In genomic region chr7:38660427-38661099, GRCh38 we compare ENCODE assay signal across 8 cellular contexts. TPM values are rescaled to one million over a fixed set of nuclear protein-coding genes. Genes with fewer than 3 reads are reported as not detected.
DNase-seq lines count a peak whose midpoint lies in the region; ATAC-seq, FAIRE-seq and TF ChIP-seq lines count a peak whose summit lies in the region.

No MANE protein-coding gene starts in this region.

- H3K23ac ChIP-seq in H1 (ENCODE audit: insufficient read length) = no peak overlapping the region

- TF ChIP-seq EP300 in H1 (IDR thresholded peaks at IDR 0.05; ENCODE audit: borderline replicate concordance in 1 of 2, low read depth in 2 of 2, low read length in 2 of 2) = no peak

- TF ChIP-seq POLR2A in H1 (IDR thresholded peaks at IDR 0.05; ENCODE audit: control extremely low read depth in 1 of 2, low read depth in 2 of 2, low read length in 2 of 2) = no peak

- H3K56ac ChIP-seq in H1 (replicated peaks; ENCODE audit: insufficient read length, low read depth, low read length) = no peak overlapping the region

- H3K27ac Mint-ChIP-seq in natural killer cell = no peak overlapping the region

- H3K27ac ChIP-seq in RWPE1 (no peak overlapping the region), H1 (ENCODE audit: low read depth, low read length) (no peak overlapping the region)

- FAIRE-seq in H1 (lab: Jason Lieb, UNC) (no peak), HTR-8/SVneo (lab: Jason Lieb, UNC) (no peak)

- TF ChIP-seq CTCF in RWPE1 (conservative IDR thresholded peaks at IDR 0.05; ENCODE audit: low read depth) (peak; percentile 66), H1 (IDR thresholded peaks at IDR 0.05; ENCODE audit: control extremely low read depth in 1 of 3, insufficient read depth in 1 of 3, low read depth in 1 of 3, low read length in 3 of 3) (peak; percentile 52 to 93 (median 80)), natural killer cell (IDR thresholded peaks at IDR 0.05) (peak; percentile 87)

- no peak overlapping the region for H2BK5ac ChIP-seq in H1 (ENCODE audit: low read depth, low read length)

- POLR2A ChIA-PET in RWPE1 (lab: Yijun Ruan, JAX; ENCODE audit: low non-redundant PET) (interaction anchor here (0.7 kb wide), 1 partner anchor 25 kb away, joined by 4 read pairs; no protein-coding TSS in a partner anchor), H1 (lab: Charles Lee; ENCODE audit: partially characterized antibody) (interaction anchor here (1.0 kb wide), 1 partner anchor 12 kb away, joined by 3 read pairs; no protein-coding TSS in a partner anchor)

- WGBS in H1 (ENCODE audit: extremely low coverage in 1 of 2, insufficient coverage in 1 of 2, insufficient read length in 1 of 2, insufficient replicate concordance in 2 of 2, low coverage in 1 of 2, low lambda C conversion rate in 2 of 2, missing lambda C conversion rate in 1 of 2), 2 experiments = 44% methylated on average over 6 of the region's 6 CpGs; no CpG with 5 or more reads in 1 of the 2 experiments

- no peak overlapping the region for H3K4ac ChIP-seq in H1 (replicated peaks; ENCODE audit: insufficient read length, low read depth, low read length)

- no peak overlapping the region for H3K18ac ChIP-seq in H1 (ENCODE audit: extremely low read depth, low read length)

- H2AK5ac ChIP-seq in H1 (ENCODE audit: low read depth, low read length) = no peak overlapping the region

- DNase-seq in EL (peak; percentile 60), RWPE1 (ENCODE audit: low spot score) (no peak), H1 (ENCODE audit: low read depth in 1 of 2, low spot score in 2 of 2) (no peak), natural killer cell (no peak), HTR-8/SVneo (ENCODE audit: insufficient read length, low spot score) (no peak)
- peak; percentile 28 for DNase-seq in Jurkat, Clone E6-1 (ENCODE audit: low read depth, low spot score)

- CTCF ChIA-PET in RWPE1 (lab: Yijun Ruan, JAX) = interaction anchor here (0.6 to 1.2 kb wide), 6 partner anchors 12 to 1260 kb away, joined by 3 to 6 read pairs (median 4); partner anchors contain the start of gene AMPH
- CTCF ChIA-PET in H1 (lab: Charles Lee; ENCODE audit: partially characterized antibody) = interaction anchor here (0.6 to 3.5 kb wide), 45 partner anchors 8 to 1905 kb away, joined by 3 to 48 read pairs (median 4); no protein-coding TSS in a partner anchor

- H3K27me3 Mint-ChIP-seq in natural killer cell (ENCODE audit: low read depth in 2 of 2) = peaks cover 35 to 66% of the 10 kb centered on the region in 2 donors

- no peaks in the 10 kb centered on the region for H3K36me3 ChIP-seq in H1 (ENCODE audit: control insufficient read depth in 2 of 4, insufficient read depth in 4 of 4, low read length in 3 of 4)

- no peak overlapping the region for H3K4me3 ChIP-seq in Jurkat, Clone E6-1 (ENCODE audit: low read length)
- H3K4me3 ChIP-seq in H1 (ENCODE audit: extremely low read depth in 1 of 4, insufficient read depth in 2 of 4, low read depth in 3 of 4, low read length in 4 of 4) = no peak overlapping the region

- no peak overlapping the region for H2BK120ac ChIP-seq in H1 (replicated peaks; ENCODE audit: low read depth, low read length)

- H2BK20ac ChIP-seq in H1 (ENCODE audit: low read length) = no peak overlapping the region

- H3K4me3 Mint-ChIP-seq in natural killer cell = no peak overlapping the region

- no peaks in the 10 kb centered on the region for H3K4me1 Mint-ChIP-seq in natural killer cell

- H3K23me2 ChIP-seq in H1 (ENCODE audit: low read depth, low read length) = no peaks in the 10 kb centered on the region

- no peak overlapping the region for H3K14ac ChIP-seq in H1 (ENCODE audit: insufficient read length)

- no peak overlapping the region for H2BK12ac ChIP-seq in H1 (ENCODE audit: low read depth, low read length)

- no peak overlapping the region for H3K9ac ChIP-seq in H1 (replicated peaks in 1 of 4; ENCODE audit: extremely low read depth in 1 of 4, low read depth in 3 of 4, low read length in 3 of 4)

- no peak overlapping the region for H2BK15ac ChIP-seq in H1 (ENCODE audit: low read length)

- no peaks in the 10 kb centered on the region for H3K79me2 ChIP-seq in H1 (ENCODE audit: control insufficient read depth in 1 of 2, insufficient read depth in 2 of 2, low read length in 2 of 2)

- H3K9me3 Mint-ChIP-seq in natural killer cell = no peaks in the 10 kb centered on the region

- no peaks in the 10 kb centered on the region for H3K4me1 ChIP-seq in H1 (replicated peaks in 1 of 4; ENCODE audit: control insufficient read depth in 3 of 4, insufficient read depth in 4 of 4, low read length in 3 of 4)

- H4K5ac ChIP-seq in H1 (ENCODE audit: insufficient read length, low read depth, low read length) = no peak overlapping the region

- no peaks in the 10 kb centered on the region for H3K27me3 ChIP-seq in H1 (replicated peaks in 1 of 4; ENCODE audit: control insufficient read depth in 3 of 4, extremely low read depth in 1 of 4, insufficient read depth in 3 of 4, low read length in 3 of 4)

- no peaks in the 10 kb centered on the region for H3K36me3 Mint-ChIP-seq in natural killer cell

- H3K9me3 ChIP-seq in H1 (ENCODE audit: insufficient read depth in 2 of 2, low read depth in 1 of 2, low read length in 1 of 2) = no peaks in the 10 kb centered on the region

- peak; percentile 93 for ATAC-seq in GM21367 (IDR thresholded peaks at IDR 0.05; ENCODE audit: unreplicated experiment)
- peak; percentile 75 to 86 (median 76) for ATAC-seq in natural killer cell
- no peak for ATAC-seq in HG02840 (IDR thresholded peaks at IDR 0.05; ENCODE audit: low FRiP score, unreplicated experiment)

- H4K20me1 ChIP-seq in H1 (replicated peaks in 1 of 2; ENCODE audit: control insufficient read depth in 1 of 2, insufficient read depth in 2 of 2, low read length in 2 of 2) = no peaks in the 10 kb centered on the region

- H3K4me2 ChIP-seq in H1 (ENCODE audit: insufficient read depth in 1 of 2, low read depth in 2 of 2, low read length in 2 of 2) = no peak overlapping the region

- no peaks in the 10 kb centered on the region for H3K79me1 ChIP-seq in H1 (ENCODE audit: low read depth, low read length)

- H4K91ac ChIP-seq in H1 (replicated peaks; ENCODE audit: insufficient read length, low read length) = no peak overlapping the region

- TF ChIP-seq RAD21 in H1 (IDR thresholded peaks at IDR 0.05 in 1 of 2, conservative IDR thresholded peaks at IDR 0.05 in 1 of 2; ENCODE audit: low read depth in 2 of 2, low read length in 2 of 2) = peak; percentile 83 to 93

- intact Hi-C loops in natural killer cell (cut with micrococcal nuclease) = loop anchor here (1.0 to 10.0 kb wide), 3 partner anchors 262 to 756 kb away; no protein-coding TSS in a partner anchor

- H4K8ac ChIP-seq in H1 (ENCODE audit: extremely low read depth, insufficient read depth, low read length) = no peak overlapping the region

- no peak overlapping the region for H2AFZ ChIP-seq in H1 (ENCODE audit: low read length)

TF ChIP-seq in H1, 55 proteins besides CTCF, POLR2A, EP300 and RAD21:
- TF ChIP-seq KDM1A (IDR thresholded peaks at IDR 0.05; ENCODE audit: borderline replicate concordance, low read length) (peak; percentile 77; the same call in 1 of the 2 replicates), RBBP5 (IDR thresholded peaks at IDR 0.05; ENCODE audit: borderline replicate concordance, low read depth, low read length) (no peak), SIX5 (IDR thresholded peaks at IDR 0.05; ENCODE audit: low read depth, low read length) (no peak), MAFK (IDR thresholded peaks at IDR 0.05; ENCODE audit: low read depth, low read length) (peak; percentile 39; the same call in 1 of the 2 replicates), NANOG (IDR thresholded peaks at IDR 0.05; ENCODE audit: insufficient read depth, low read depth, low read length, poor library complexity, severe bottlenecking) (no peak), YY1 (IDR thresholded peaks at IDR 0.05; ENCODE audit: low read depth, low read length) (0 out of 2 replicates have a peak, but pooled peaks have one; percentile 51)

RNA-seq across cellular contexts. Expression of gene AMPH, which starts 29.4 kb away (rescaled TPM):
- polyA plus RNA-seq in Jurkat, Clone E6-1 (2012; ENCODE audit: insufficient read depth, insufficient read length) = 1.7 TPM
- total RNA-seq in H1 (2021; fragmentation: NEBNext Ultra II Directional; extraction: Animal tissue kit (Norgen Biotek cat#: 25700)) = 12.1 and 12.2 TPM in 2 replicates
- 3.6 and 7.3 TPM in 2 replicates for polyA plus RNA-seq in H1 (2011; rRNA removed)
- 6.4 TPM for polyA plus RNA-seq in H1 (2011; cell fraction: cytosol; rRNA removed)
- polyA plus RNA-seq in H1 (2011; cell fraction: nucleus; rRNA removed) = 9.6 TPM
- 8.9 to 11.1 TPM (median 10.0 TPM) in 4 replicates for polyA plus RNA-seq in H1 (2012, experiment 1 of 2)
- 1.4 TPM for polyA plus RNA-seq in H1 (2012, experiment 2 of 2)
- 4.8 TPM for polyA plus RNA-seq in H1 (2013, experiment 1 of 2)
- 5.0 TPM for polyA plus RNA-seq in H1 (2013, experiment 2 of 2)
- polyA minus RNA-seq in H1 (2011; rRNA and poly(A)+ RNA removed) = 11.5 and 16.3 TPM in 2 replicates
- 6.9 TPM for polyA minus RNA-seq in H1 (2011; cell fraction: cytosol; rRNA and poly(A)+ RNA removed)
- polyA minus RNA-seq in H1 (2011; cell fraction: nucleus; rRNA and poly(A)+ RNA removed) = 13.0 TPM
- under 1 TPM in 1 of 3 donors, not detected in 2; 0.18 TPM for total RNA-seq in natural killer cell

Comparison
In these comparisons a context has a peak if more than half of its experiments do, and no peak if none do; other contexts are left out.
1. DNase-seq: peak in EL (single experiment) and Jurkat, Clone E6-1 (single experiment); none in RWPE1 (single experiment), H1 (0 of 2), natural killer cell (single experiment) and HTR-8/SVneo (single experiment).
2. RNA of gene AMPH, which starts 29.4 kb away (total RNA-seq): 12.1 to 12.2 TPM in H1; 0.18 TPM in natural killer cell; every median in the first group is over 10 times any median in the second.
3. Peak in every context shown above with its lines, with median percentiles within 50 percentile points of each other: CTCF ChIP-seq.